In the genomic region with DNA sequence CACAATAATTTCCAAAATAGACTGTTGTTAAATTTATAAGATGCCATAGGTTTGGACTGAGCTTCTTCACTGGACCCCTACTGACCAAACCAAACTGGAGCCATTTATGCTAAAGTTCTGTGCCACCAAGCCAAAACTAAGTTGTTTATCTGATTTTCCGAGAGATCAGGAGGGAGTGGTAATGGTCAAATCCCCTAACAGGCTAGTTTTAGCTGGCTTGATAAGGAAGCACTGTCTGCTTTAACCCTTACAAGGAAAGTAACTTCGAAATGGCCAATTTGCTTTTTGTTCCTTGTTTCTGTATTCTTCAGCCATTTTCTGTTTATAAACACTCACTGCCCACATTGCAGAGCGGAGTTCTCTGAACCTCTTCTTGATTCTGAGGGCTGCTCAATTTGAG, we compare ENCODE assay signal across 24 cellular contexts.
"Had no signal": no experiment of that assay in that cellular context is flagged by ENCODE, and none has a peak within 500 bp of the region (broad histone marks: within the 10 kb centered on the region; RNA-seq: fewer than 3 reads in every experiment).

No MANE protein-coding gene starts in this region.

- H3K4me3 Mint-ChIP-seq: activated B cell treated with CpG ODN at 0.5 μM for 24 hours; activated naive CD8-positive, alpha-beta T cell treated with anti-CD3 and anti-CD28 coated beads for 36 hours; activated T-cell treated with anti-CD3 and anti-CD28 coated beads, Interleukin-2, amount 50 U/mL, for 4 hours; memory B cell; naive thymus-derived CD8-positive, alpha-beta T cell; stimulated activated naive B cell treated with anti-CD40 and anti-IgM and Interleukin-4, amounts not matched to agents 10 μg/mL and 1 μg/mL and 100 μg/mL, for 72 hours; T-helper 1 cell treated with Interleukin-12 subunit alpha and Interleukin-12 subunit beta and Interleukin-4 antibody, amounts not matched to agents 30 μg/mL and 1 μg/mL, for 36 hours had no signal

- H3K36me3 ChIP-seq: cardiac muscle cell, heart right ventricle, upper lobe of left lung had no signal

- H3K27ac Mint-ChIP-seq: activated B cell treated with CpG ODN at 0.5 μM for 24 hours; activated naive CD8-positive, alpha-beta T cell treated with anti-CD3 and anti-CD28 coated beads for 36 hours; activated T-helper 2 cell treated with anti-CD3 and anti-CD28 coated beads, Interferon-gamma antibody, Interleukin-2, Interleukin-4, amounts not matched to agents 10 μg/mL and 5 μg/mL and 100 μg/mL, durations not matched to agents 14 hours and 24 hours and 36 hours; memory B cell; naive thymus-derived CD8-positive, alpha-beta T cell; stimulated activated naive B cell treated with anti-CD40 and anti-IgM and Interleukin-4, amounts not matched to agents 10 μg/mL and 1 μg/mL and 100 μg/mL, for 72 hours; T-helper 1 cell treated with Interleukin-12 subunit alpha and Interleukin-12 subunit beta and Interleukin-4 antibody, amounts not matched to agents 30 μg/mL and 1 μg/mL, for 36 hours had no signal

- DNase-seq: activated B cell treated with CpG ODN at 0.5 μM for 24 hours; activated CD4-positive, alpha-beta T cell treated with anti-CD3 and anti-CD28 coated beads for 4 hours; activated CD4-positive, alpha-beta T cell treated with anti-CD3 and anti-CD28 coated beads, Interleukin-2, amount 50 U/mL, for 48 hours; activated CD8-positive, alpha-beta memory T cell treated with anti-CD3 and anti-CD28 coated beads, Interleukin-2, amount 50 U/mL, for 48 hours; activated naive CD4-positive, alpha-beta T cell; activated naive CD8-positive, alpha-beta T cell treated with anti-CD3 and anti-CD28 coated beads for 36 hours; activated T-cell treated with anti-CD3 and anti-CD28 coated beads, Interleukin-2, amount 50 U/mL, for 4 hours; erythroblast; heart right ventricle; islet precursor cell; left cardiac atrium; naive thymus-derived CD8-positive, alpha-beta T cell; nucleus accumbens; posterior cingulate gyrus; stimulated activated CD4-positive, alpha-beta T cell treated with anti-CD3 and anti-CD28 coated beads, Interleukin-2, amount 100 ng/mL, for 48 hours; stimulated activated CD8-positive, alpha-beta memory T cell treated with anti-CD3 and anti-CD28 coated beads, Interleukin-4, amount 100 ng/mL, for 48 hours; stimulated activated naive B cell treated with anti-CD40 and anti-IgM and Interleukin-4, amounts not matched to agents 10 μg/mL and 1 μg/mL and 100 μg/mL, for 72 hours; T1000; upper lobe of left lung had no signal

- H3K4me1 Mint-ChIP-seq: activated B cell treated with CpG ODN at 0.5 μM for 24 hours; activated naive CD8-positive, alpha-beta T cell treated with anti-CD3 and anti-CD28 coated beads for 36 hours; memory B cell; naive thymus-derived CD8-positive, alpha-beta T cell; stimulated activated naive B cell treated with anti-CD40 and anti-IgM and Interleukin-4, amounts not matched to agents 10 μg/mL and 1 μg/mL and 100 μg/mL, for 72 hours had no signal

- H3K27ac ChIP-seq: heart right ventricle, upper lobe of left lung had no signal

- H3K4me3 ChIP-seq: cardiac muscle cell, heart right ventricle, upper lobe of left lung had no signal

- ATAC-seq: activated T-cell treated with anti-CD3 and anti-CD28 coated beads, Interleukin-2, amount 50 U/mL, for 4 hours; naive thymus-derived CD8-positive, alpha-beta T cell; sciatic nerve; stimulated activated naive B cell treated with anti-CD40 and anti-IgM and Interleukin-4, amounts not matched to agents 10 μg/mL and 1 μg/mL and 100 μg/mL, for 72 hours had no signal

- H3K9me3 Mint-ChIP-seq: activated B cell treated with CpG ODN at 0.5 μM for 24 hours; activated naive CD8-positive, alpha-beta T cell treated with anti-CD3 and anti-CD28 coated beads for 36 hours; activated T-cell treated with anti-CD3 and anti-CD28 coated beads, Interleukin-2, amount 50 U/mL, for 4 hours; activated T-helper 2 cell treated with anti-CD3 and anti-CD28 coated beads, Interferon-gamma antibody, Interleukin-2, Interleukin-4, amounts not matched to agents 10 μg/mL and 5 μg/mL and 100 μg/mL, durations not matched to agents 14 hours and 24 hours and 36 hours; memory B cell; naive thymus-derived CD8-positive, alpha-beta T cell; stimulated activated naive B cell treated with anti-CD40 and anti-IgM and Interleukin-4, amounts not matched to agents 10 μg/mL and 1 μg/mL and 100 μg/mL, for 72 hours; T-helper 1 cell treated with Interleukin-12 subunit alpha and Interleukin-12 subunit beta and Interleukin-4 antibody, amounts not matched to agents 30 μg/mL and 1 μg/mL, for 36 hours had no signal

- H3K27me3 ChIP-seq: cardiac muscle cell, upper lobe of left lung had no signal

- H3K36me3 Mint-ChIP-seq: activated naive CD8-positive, alpha-beta T cell treated with anti-CD3 and anti-CD28 coated beads for 36 hours; memory B cell; naive thymus-derived CD8-positive, alpha-beta T cell; stimulated activated naive B cell treated with anti-CD40 and anti-IgM and Interleukin-4, amounts not matched to agents 10 μg/mL and 1 μg/mL and 100 μg/mL, for 72 hours had no signal
